ENCODE assay signal across 14 cellular contexts in the genomic region with DNA sequence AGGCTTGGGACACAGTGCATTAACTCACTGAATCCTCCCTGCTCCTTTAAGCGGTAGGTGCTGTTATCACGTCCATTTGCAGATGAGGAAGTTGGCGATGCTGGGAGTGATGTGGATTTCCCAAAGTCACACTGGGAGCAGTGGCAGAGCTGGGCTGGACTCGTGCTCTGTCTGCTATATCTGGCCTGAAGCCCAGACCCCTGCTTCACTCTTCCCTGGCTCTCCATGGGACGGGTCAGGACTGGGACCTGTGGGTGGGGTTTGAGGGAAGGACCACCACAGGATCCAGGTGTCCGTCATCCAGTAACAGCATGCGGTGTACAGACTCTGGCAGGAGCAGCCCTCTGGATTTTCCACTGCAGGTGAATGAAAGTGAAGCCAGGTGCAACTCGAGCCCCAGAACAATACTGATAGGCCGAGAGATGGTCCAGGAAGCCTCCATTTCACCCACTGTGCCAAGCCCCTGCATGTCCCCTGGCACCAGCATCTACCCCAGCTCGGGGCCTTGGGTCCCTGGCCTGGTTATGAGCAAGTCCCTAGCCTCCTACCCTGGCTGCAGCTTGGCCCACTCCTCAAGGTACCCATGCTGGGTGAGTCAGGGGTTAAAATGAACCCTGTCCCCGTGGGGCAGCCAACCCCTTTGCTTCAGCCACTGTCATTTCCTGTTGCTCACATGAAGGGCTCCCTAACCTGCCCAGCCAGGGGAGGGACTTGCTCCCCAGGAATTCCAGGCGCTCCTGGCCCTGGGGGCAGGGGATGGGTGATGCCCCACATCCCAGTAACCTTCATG. TPM values are rescaled to one million over a fixed set of nuclear protein-coding genes. Genes with fewer than 3 reads are reported as not detected.
A peak's percentile ranks its signal among the peaks of the same experiment; 100 is the strongest.
DNase-seq lines count a peak whose midpoint lies in the region; ATAC-seq and TF ChIP-seq lines count a peak whose summit lies in the region.
"Had no signal": no experiment of that assay in that cellular context is flagged by ENCODE, and none has a peak within 500 bp of the region (broad histone marks: within the 10 kb centered on the region; RNA-seq: fewer than 3 reads in every experiment).

No MANE protein-coding gene starts in this region.

- no peaks in the 10 kb centered on the region for H3K9me3 ChIP-seq in heart right ventricle
- H3K9me3 ChIP-seq: mucosa of descending colon had no signal

- no peaks in the 10 kb centered on the region for H3K9me3 Mint-ChIP-seq in brain
- H3K9me3 Mint-ChIP-seq: activated naive CD8-positive, alpha-beta T cell treated with anti-CD3 and anti-CD28 coated beads, Interleukin-2, amount 10 ng/mL, durations not matched to agents 7 days and 5 days had no signal

- H3K36me3 Mint-ChIP-seq in brain, result no peaks in the 10 kb centered on the region
- H3K36me3 Mint-ChIP-seq: activated naive CD8-positive, alpha-beta T cell treated with anti-CD3 and anti-CD28 coated beads, Interleukin-2, amount 10 ng/mL, durations not matched to agents 7 days and 5 days had no signal

- peaks cover 23 to 78% (median 60%) of the 10 kb centered on the region in 9 donors for H3K4me1 ChIP-seq in heart right ventricle

- H3K27me3 Mint-ChIP-seq in brain, result peaks cover 4% of the 10 kb centered on the region

- TF ChIP-seq POLR2A in lower leg skin (IDR thresholded peaks at IDR 0.05), result no peak

- no peak for DNase-seq in heart right ventricle
- DNase-seq in Right ventricle myocardium inferior (ENCODE audit: missing footprints), result no peak
- DNase-seq in lower leg skin (ENCODE audit: low spot score in 2 of 2), result peak; percentile 13 to 79
- DNase-seq in nucleus accumbens (lab: John Stamatoyannopoulos, UW), result no peak
- DNase-seq: activated naive CD8-positive, alpha-beta T cell treated with anti-CD3 and anti-CD28 coated beads, Interleukin-2, amount 10 ng/mL, durations not matched to agents 7 days and 5 days; GDM1; mucosa of descending colon; NCI-H1436 had no signal

- intact Hi-C loops in heart right ventricle (cut with DNase I), result no loop called here
- intact Hi-C loops in Right ventricle myocardium inferior (cut with DNase I), result no loop called here
- intact Hi-C loops in lower leg skin (cut with DNase I; ENCODE audit: low total_unique reads), result no loop called here

- TF ChIP-seq CTCF in heart right ventricle (IDR thresholded peaks at IDR 0.05) (no peak), brain (conservative IDR thresholded peaks at IDR 0.05) (no peak), lower leg skin (IDR thresholded peaks at IDR 0.05) (no peak)

- 31 to 49% methylated on average over 12 of the region's 12 CpGs for WGBS in heart right ventricle, 2 donors
- 61% methylated on average over 12 of the region's 12 CpGs for WGBS in lower leg skin, 2 donors

- no peaks in the 10 kb centered on the region for H3K27me3 ChIP-seq in heart right ventricle

- H3K4me3 Mint-ChIP-seq in brain, result no peak overlapping the region
- H3K4me3 Mint-ChIP-seq: activated naive CD8-positive, alpha-beta T cell treated with anti-CD3 and anti-CD28 coated beads, Interleukin-2, amount 10 ng/mL, durations not matched to agents 7 days and 5 days had no signal

- H3K36me3 ChIP-seq in heart right ventricle, result no peaks in the 10 kb centered on the region

- peaks cover 76% of the 10 kb centered on the region for H3K4me1 Mint-ChIP-seq in brain

- peak overlapping the region; percentile 82 to 98 (median 86) for H3K27ac ChIP-seq in heart right ventricle

- H3K27ac Mint-ChIP-seq in brain, result peak overlapping the region in 4 of 5 experiments; percentile 26 to 89 (median 66)
- H3K27ac Mint-ChIP-seq: activated naive CD8-positive, alpha-beta T cell treated with anti-CD3 and anti-CD28 coated beads, Interleukin-2, amount 10 ng/mL, durations not matched to agents 7 days and 5 days had no signal

- ATAC-seq in heart right ventricle (peak in 1 of 8 donors; percentile 14), Right ventricle myocardium inferior (no peak), GM18909 (IDR thresholded peaks at IDR 0.05; ENCODE audit: poor library complexity, unreplicated experiment) (no peak), HG02884 (IDR thresholded peaks at IDR 0.05; ENCODE audit: unreplicated experiment) (no peak), GM21786 (IDR thresholded peaks at IDR 0.05; ENCODE audit: unreplicated experiment) (no peak)
- ATAC-seq: mucosa of descending colon had no signal

- H3K4me3 ChIP-seq in heart right ventricle, result peak overlapping the region; percentile 37 to 62 (median 48)
- H3K4me3 ChIP-seq in lower leg skin (ENCODE audit: low read depth, poor library complexity, severe bottlenecking), result no peak overlapping the region
- H3K4me3 ChIP-seq: mucosa of descending colon had no signal

RNA-seq across cellular contexts. Expression of a gene that starts 4.2 kb away (rescaled TPM):
- total RNA-seq in heart right ventricle (100 to 1,000 TPM in 9 of 10 donors, 10 to 100 TPM in 1; 87.0 to 183 (median 136) TPM), Right ventricle myocardium inferior (140 TPM), lower leg skin (10 to 100 TPM; 15.0 to 35.6 (median 18.1) TPM)
- polyA plus RNA-seq in heart right ventricle (10 to 100 TPM; 42.0 to 64.9 TPM), brain (ENCODE audit: insufficient read depth, low read depth, low replicate concordance) (10.1 TPM)

RNA-seq across cellular contexts. Expression of a gene that starts 30.8 kb away (rescaled TPM):
- total RNA-seq in heart right ventricle (not detected), Right ventricle myocardium inferior (not detected), lower leg skin (not detected)
- polyA plus RNA-seq in heart right ventricle (under 1 TPM in 1 of 2 donors, not detected in 1; 0.04 TPM), brain (ENCODE audit: insufficient read depth, low read depth, low replicate concordance) (not detected)
- total RNA-seq: activated naive CD8-positive, alpha-beta T cell treated with anti-CD3 and anti-CD28 coated beads, Interleukin-2, amount 10 ng/mL, durations not matched to agents 7 days and 5 days; dermis microvascular lymphatic vessel endothelial cell; mucosa of descending colon; urinary bladder had no signal

RNA-seq across cellular contexts. Expression of a gene that starts 36.6 kb away (rescaled TPM):
- total RNA-seq in heart right ventricle (10 to 100 TPM; 11.4 to 25.1 (median 19.9) TPM), Right ventricle myocardium inferior (17.5 TPM), lower leg skin (10 to 100 TPM in 1 of 4 donors, 1 to 10 TPM in 3; 4.2 to 14.3 (median 8.6) TPM)
- polyA plus RNA-seq in heart right ventricle (10 to 100 TPM; 32.8 to 35.7 TPM), brain (ENCODE audit: insufficient read depth, low read depth, low replicate concordance) (13.2 TPM)
- total RNA-seq: activated naive CD8-positive, alpha-beta T cell treated with anti-CD3 and anti-CD28 coated beads, Interleukin-2, amount 10 ng/mL, durations not matched to agents 7 days and 5 days had no signal

RNA-seq across cellular contexts. Expression of a gene that starts 43.0 kb away (rescaled TPM):
- total RNA-seq in heart right ventricle, result 10 to 100 TPM; 11.1 to 17.6 (median 13.4) TPM
- polyA plus RNA-seq in heart right ventricle, result 10 to 100 TPM in 1 of 2 donors, 1 to 10 TPM in 1; 6.4 to 13.2 TPM
- 13.1 TPM for total RNA-seq in Right ventricle myocardium inferior
- 52.0 TPM for polyA plus RNA-seq in brain (ENCODE audit: insufficient read depth, low read depth, low replicate concordance)
- total RNA-seq in lower leg skin, result 10 to 100 TPM in 3 of 4 donors, 1 to 10 TPM in 1; 6.7 to 16.8 (median 13.1) TPM

RNA-seq across cellular contexts. Expression of a gene that starts 45.7 kb away (rescaled TPM):
- 10 to 100 TPM in 2 of 10 donors, 1 to 10 TPM in 6, under 1 TPM in 2; 0.61 to 26.6 (median 5.0) TPM for total RNA-seq in heart right ventricle
- polyA plus RNA-seq in heart right ventricle, result 10 to 100 TPM in 1 of 2 donors, under 1 TPM in 1; 0.95 to 18.1 TPM
- total RNA-seq in Right ventricle myocardium inferior, result 1.8 TPM
- polyA plus RNA-seq in brain (ENCODE audit: insufficient read depth, low read depth, low replicate concordance), result 154 TPM
- 10 to 100 TPM in 1 of 4 donors, 1 to 10 TPM in 1, under 1 TPM in 2; 0.52 to 15.3 (median 2.7) TPM for total RNA-seq in lower leg skin
- total RNA-seq: activated naive CD8-positive, alpha-beta T cell treated with anti-CD3 and anti-CD28 coated beads, Interleukin-2, amount 10 ng/mL, durations not matched to agents 7 days and 5 days had no signal

Comparison
In these comparisons a context has a peak if more than half of its experiments do, and no peak if none do; other contexts are left out.
1. DNase-seq: peak in lower leg skin (2 of 2); none in heart right ventricle (0 of 2), Right ventricle myocardium inferior (single experiment) and nucleus accumbens (0 of 56).